19 cellular contexts compared by ENCODE assay signal in genomic region chr10:95451568-95452524, GRCh38.
DNase-seq lines count a peak whose midpoint lies in the region; ATAC-seq, FAIRE-seq and TF ChIP-seq lines count a peak whose summit lies in the region.
"Had no signal": no experiment of that assay in that cellular context is flagged by ENCODE, and none has a peak within 500 bp of the region (broad histone marks: within the 10 kb centered on the region; RNA-seq: fewer than 3 reads in every experiment).

No MANE protein-coding gene starts in this region.

- peaks cover 0 to 4% of the 10 kb centered on the region in 2 donors for H3K4me1 ChIP-seq in breast epithelium
- H3K4me1 ChIP-seq in muscle layer of colon (ENCODE audit: insufficient read depth, low read length), result peaks cover 77% of the 10 kb centered on the region
- peaks cover 0 to 50% (median 14%) of the 10 kb centered on the region in 4 donors for H3K4me1 ChIP-seq in tibial nerve
- no peaks in the 10 kb centered on the region for H3K4me1 ChIP-seq in small intestine (ENCODE audit: control insufficient read depth in 2 of 2, insufficient read depth in 1 of 2, low read depth in 1 of 2, low read length in 1 of 2)
- H3K4me1 ChIP-seq: colonic mucosa had no signal

- TF ChIP-seq CTCF in breast epithelium (IDR thresholded peaks at IDR 0.05), result no peak
- TF ChIP-seq CTCF in MCF 10A (IDR thresholded peaks at IDR 0.05; ENCODE audit: unreplicated experiment), result no peak
- no peak for TF ChIP-seq CTCF in tibial nerve (IDR thresholded peaks at IDR 0.05)

- H3K27me3 Mint-ChIP-seq in MCF 10A (ENCODE audit: insufficient read depth, unreplicated experiment), result no peaks in the 10 kb centered on the region
- H3K27me3 Mint-ChIP-seq in naive thymus-derived CD8-positive, alpha-beta T cell, result peaks cover 3 to 20% (median 6%) of the 10 kb centered on the region in 5 donors

- H3K27ac ChIP-seq in breast epithelium (peak overlapping the region; percentile 23 to 28), cingulate gyrus (ENCODE audit: low read depth, low read length) (peak overlapping the region; percentile 63), muscle layer of colon (ENCODE audit: low read depth, low read length) (peak overlapping the region; percentile 79), tibial nerve (peak overlapping the region; percentile 3 to 55 (median 33)), small intestine (ENCODE audit: low read depth in 1 of 2, low read length in 1 of 2) (peak overlapping the region in 1 of 2 donors; percentile 45)
- H3K27ac ChIP-seq: 22Rv1, C4-2B, colonic mucosa had no signal

- BruUV-seq in MCF 10A (replicated peaks; lab: Mats Ljungman, UMichigan), result no TSS peak

- H3K27me3 ChIP-seq in breast epithelium, result no peaks in the 10 kb centered on the region
- H3K27me3 ChIP-seq in muscle layer of colon (ENCODE audit: control insufficient read depth in 1 of 2, insufficient read depth in 2 of 2, low read length in 2 of 2), result no peaks in the 10 kb centered on the region
- H3K27me3 ChIP-seq in tibial nerve, result no peaks in the 10 kb centered on the region
- H3K27me3 ChIP-seq in small intestine (ENCODE audit: control insufficient read depth in 2 of 2, insufficient read depth in 2 of 2, low read length in 2 of 2), result no peaks in the 10 kb centered on the region
- H3K27me3 ChIP-seq: colonic mucosa had no signal

- no peak for FAIRE-seq in small intestine (lab: Jason Lieb, UNC)
- FAIRE-seq: H1 had no signal

- H3K9me3 ChIP-seq in breast epithelium (no peaks in the 10 kb centered on the region), muscle layer of colon (ENCODE audit: low read length) (no peaks in the 10 kb centered on the region), tibial nerve (no peaks in the 10 kb centered on the region), small intestine (ENCODE audit: control insufficient read depth, low read depth) (no peaks in the 10 kb centered on the region)
- H3K9me3 ChIP-seq: colonic mucosa, MG63 had no signal

- H3K4me3 ChIP-seq in breast epithelium, result no peak overlapping the region
- H3K4me3 ChIP-seq in muscle layer of colon (ENCODE audit: low read depth in 1 of 2, low read length in 2 of 2), result peak overlapping the region in 1 of 2 donors; percentile 6
- H3K4me3 ChIP-seq in tibial nerve, result no peak overlapping the region
- no peak overlapping the region for H3K4me3 ChIP-seq in small intestine (ENCODE audit: low read depth in 1 of 2, low read length in 2 of 2)
- H3K4me3 ChIP-seq: colonic mucosa, MG63 had no signal

- CTCF ChIA-PET in MCF 10A (lab: Yijun Ruan, JAX), result interaction anchor here (0.6 to 1.6 kb wide), 4 partner anchors 21 to 73 kb away, joined by 3 to 6 read pairs (median 4); no protein-coding TSS in a partner anchor

- H3K4me1 Mint-ChIP-seq in MCF 10A (ENCODE audit: insufficient read depth, unreplicated experiment), result no peaks in the 10 kb centered on the region
- peaks cover 0 to 2% (median 0%) of the 10 kb centered on the region in 4 donors for H3K4me1 Mint-ChIP-seq in naive thymus-derived CD8-positive, alpha-beta T cell
- H3K4me1 Mint-ChIP-seq: naive B cell had no signal

- WGBS in tibial nerve, 2 donors, result 36 to 43% methylated on average over 4 of the region's 4 CpGs
- 66 to 68% (median 67%) methylated on average over 4 of the region's 4 CpGs for WGBS in small intestine, 3 donors

- DNase-seq in breast epithelium (ENCODE audit: low spot score in 2 of 2) (no peak), MCF 10A (ENCODE audit: unreplicated experiment) (no peak), tibial nerve (ENCODE audit: low spot score in 2 of 2) (no peak), small intestine (no peak), ACHN (no peak)
- DNase-seq in naive thymus-derived CD8-positive, alpha-beta T cell, result no peak
- DNase-seq: activated CD8-positive, alpha-beta T cell treated with anti-CD3 and anti-CD28 coated beads, Interleukin-2, amount 10 ng/mL, durations not matched to agents 7 days and 5 days; colonic mucosa; DND-41; MG63; naive B cell; NCI-H2029 treated with DMSO at 0.1 percent for 48 hours; NCI-H510A treated with DMSO at 0.1 percent for 48 hours; stimulated activated CD4-positive, alpha-beta T cell treated with anti-CD3 and anti-CD28 coated beads, Interleukin-2, amount 100 ng/mL, for 24 hours had no signal

- H3K9me3 Mint-ChIP-seq in MCF 10A (ENCODE audit: unreplicated experiment), result no peaks in the 10 kb centered on the region
- H3K9me3 Mint-ChIP-seq in naive thymus-derived CD8-positive, alpha-beta T cell, result no peaks in the 10 kb centered on the region
- H3K9me3 Mint-ChIP-seq: naive B cell had no signal

- no peak overlapping the region for H3K27ac Mint-ChIP-seq in MCF 10A (ENCODE audit: low read depth, unreplicated experiment)
- no peak overlapping the region for H3K27ac Mint-ChIP-seq in naive thymus-derived CD8-positive, alpha-beta T cell
- H3K27ac Mint-ChIP-seq: activated CD8-positive, alpha-beta T cell treated with anti-CD3 and anti-CD28 coated beads, Interleukin-2, amount 10 ng/mL, durations not matched to agents 7 days and 5 days; naive B cell had no signal

- no peak for ATAC-seq in naive thymus-derived CD8-positive, alpha-beta T cell
- ATAC-seq: activated CD8-positive, alpha-beta T cell treated with anti-CD3 and anti-CD28 coated beads, Interleukin-2, amount 10 ng/mL, durations not matched to agents 7 days and 5 days had no signal

- no peak for TF ChIP-seq EP300 in tibial nerve (IDR thresholded peaks at IDR 0.05)

- no peaks in the 10 kb centered on the region for H3K36me3 Mint-ChIP-seq in MCF 10A (ENCODE audit: insufficient read depth, unreplicated experiment)
- peaks cover 0 to 3% (median 0%) of the 10 kb centered on the region in 3 donors for H3K36me3 Mint-ChIP-seq in naive thymus-derived CD8-positive, alpha-beta T cell
- H3K36me3 Mint-ChIP-seq: naive B cell had no signal

- H3K4me3 Mint-ChIP-seq in MCF 10A (ENCODE audit: unreplicated experiment), result no peak overlapping the region
- no peak overlapping the region for H3K4me3 Mint-ChIP-seq in naive thymus-derived CD8-positive, alpha-beta T cell
- H3K4me3 Mint-ChIP-seq: activated CD8-positive, alpha-beta T cell treated with anti-CD3 and anti-CD28 coated beads, Interleukin-2, amount 10 ng/mL, durations not matched to agents 7 days and 5 days; naive B cell had no signal

- no peaks in the 10 kb centered on the region for H3K36me3 ChIP-seq in breast epithelium
- no peaks in the 10 kb centered on the region for H3K36me3 ChIP-seq in muscle layer of colon (ENCODE audit: insufficient read depth, low read length)
- no peaks in the 10 kb centered on the region for H3K36me3 ChIP-seq in tibial nerve
- no peaks in the 10 kb centered on the region for H3K36me3 ChIP-seq in small intestine (ENCODE audit: control insufficient read depth in 2 of 2, insufficient read depth in 2 of 2, low read length in 2 of 2)
- H3K36me3 ChIP-seq: colonic mucosa, MG63 had no signal

- TF ChIP-seq POLR2A in breast epithelium (IDR thresholded peaks at IDR 0.05), result no peak
- TF ChIP-seq POLR2A in tibial nerve (IDR thresholded peaks at IDR 0.05), result no peak

- POLR2A ChIA-PET in MCF 10A (lab: Yijun Ruan, JAX), result interaction anchor here (0.8 kb wide), 1 partner anchor 13 kb away, joined by 3 read pairs; no protein-coding TSS in a partner anchor
- POLR2A ChIA-PET in naive thymus-derived CD8-positive, alpha-beta T cell (lab: Charles Lee), result no interaction called here

- intact Hi-C loops in breast epithelium (cut with DNase I; ENCODE audit: low total_unique reads), result no loop called here
- intact Hi-C loops in MCF 10A (cut with micrococcal nuclease), result no loop called here

- in situ Hi-C loops in ACHN (cut with HindIII; ENCODE audit: low pct_ligation_motif_present, low pct_unique_long_range_greater_than_20kb, low sequenced_read_pairs), result no loop called here

- H3K9ac ChIP-seq in muscle layer of colon (ENCODE audit: low read length), result no peak overlapping the region
